8 cellular contexts compared by ENCODE assay signal in genomic region chr2:200964498-200964897, GRCh38. TPM values are rescaled to one million over a fixed set of nuclear protein-coding genes. Genes with fewer than 3 reads are reported as not detected.
A peak's percentile ranks its signal among the peaks of the same experiment; 100 is the strongest.
DNase-seq lines count a peak whose midpoint lies in the region; ATAC-seq and TF ChIP-seq lines count a peak whose summit lies in the region.

No MANE protein-coding gene starts in this region.

- WGBS in GM23248 (ENCODE audit: low coverage in 1 of 2, low lambda C conversion rate in 2 of 2, missing lambda C conversion rate in 2 of 2), 2 experiments = 84 to 87% methylated on average over 6 of the region's 6 CpGs

- H2AFZ ChIP-seq in GM23248 (peak overlapping the region; percentile 97), fibroblast of lung (ENCODE audit: low read length) (no peak overlapping the region)

- H3K4me2 ChIP-seq in GM23248 (ENCODE audit: unreplicated experiment) = peak overlapping the region; percentile 86
- peak overlapping the region; percentile 86 for H3K4me2 ChIP-seq in fibroblast of lung (ENCODE audit: extremely low read depth, insufficient read depth, low read length)

- H3K79me2 ChIP-seq in GM23248 (ENCODE audit: insufficient read depth) (peaks cover 54% of the 10 kb centered on the region), fibroblast of lung (ENCODE audit: control insufficient read depth, insufficient read depth, low read length) (peaks cover 17% of the 10 kb centered on the region)

- H4K20me1 ChIP-seq in GM23248 (ENCODE audit: insufficient read depth) (no peaks in the 10 kb centered on the region), fibroblast of lung (ENCODE audit: control insufficient read depth, extremely low read depth, insufficient read depth, low read length) (no peaks in the 10 kb centered on the region)

- ATAC-seq in gastrocnemius medialis = no peak

- H3K36me3 ChIP-seq in GM23248 (ENCODE audit: low read depth) (no peaks in the 10 kb centered on the region), fibroblast of lung (ENCODE audit: control insufficient read depth, insufficient read depth, low read length) (no peaks in the 10 kb centered on the region), gastrocnemius medialis (no peaks in the 10 kb centered on the region)

- H3K9ac ChIP-seq in GM23248 (peak overlapping the region; percentile 86), fibroblast of lung (ENCODE audit: insufficient read depth, low read length) (no peak overlapping the region)

- no peak for TF ChIP-seq CTCF in fibroblast of lung (conservative IDR thresholded peaks at IDR 0.05 in 1 of 2, IDR thresholded peaks at IDR 0.05 in 1 of 2; ENCODE audit: low read depth in 1 of 2, low read length in 2 of 2)
- no peak for TF ChIP-seq CTCF in gastrocnemius medialis (IDR thresholded peaks at IDR 0.05 in 4 of 5, conservative IDR thresholded peaks at IDR 0.05 in 1 of 5)

- H3K27me3 ChIP-seq in GM23248 (replicated peaks; ENCODE audit: insufficient read depth) (no peaks in the 10 kb centered on the region), fibroblast of lung (ENCODE audit: control insufficient read depth, insufficient read depth, low read length) (no peaks in the 10 kb centered on the region), gastrocnemius medialis (no peaks in the 10 kb centered on the region)

- no peaks in the 10 kb centered on the region for H3K9me2 ChIP-seq in GM23248 (ENCODE audit: insufficient read depth)

- no peak for DNase-seq in GM23248
- DNase-seq in RKO (ENCODE audit: low spot score) = peak; percentile 13
- DNase-seq in fibroblast of lung (ENCODE audit: low read depth in 2 of 2) = no peak
- no peak for DNase-seq in gastrocnemius medialis
- no peak for DNase-seq in NCI-H1048 (lab: John Stamatoyannopoulos, UW)
- DNase-seq in GF-D8 (lab: John Stamatoyannopoulos, UW) = no peak
- no peak for DNase-seq in SKM-1 (lab: John Stamatoyannopoulos, UW; ENCODE audit: unreplicated experiment)
- DNase-seq in mesenteric fat pad (ENCODE audit: low spot score) = no peak

- H3F3A ChIP-seq in GM23248 (ENCODE audit: insufficient read depth) = peaks cover 25% of the 10 kb centered on the region

- intact Hi-C loops in gastrocnemius medialis (cut with DNase I; ENCODE audit: low total_unique reads) = loop anchor here (5.0 kb wide), 1 partner anchor 77 kb away; the partner anchor contains the start of genes NIF3L1 and PPIL3

- no peak overlapping the region for H3K27ac ChIP-seq in GM23248
- no peak overlapping the region for H3K27ac ChIP-seq in fibroblast of lung (ENCODE audit: insufficient read depth, low read length)
- peak overlapping the region in 1 of 4 donors; percentile 85 for H3K27ac ChIP-seq in gastrocnemius medialis

- H3K9me3 ChIP-seq in GM23248 (ENCODE audit: low read depth) = no peaks in the 10 kb centered on the region
- no peaks in the 10 kb centered on the region for H3K9me3 ChIP-seq in fibroblast of lung (ENCODE audit: control insufficient read depth, insufficient read depth, low read depth, low read length)
- no peaks in the 10 kb centered on the region for H3K9me3 ChIP-seq in gastrocnemius medialis

- TF ChIP-seq POLR2A in gastrocnemius medialis (IDR thresholded peaks at IDR 0.05) = no peak

- H3K4me3 ChIP-seq in GM23248 (peak overlapping the region; percentile 97), fibroblast of lung (replicated peaks in 1 of 4; ENCODE audit: control extremely low read depth in 1 of 4, insufficient read depth in 1 of 4, low read depth in 3 of 4, low read length in 4 of 4) (peak overlapping the region; percentile 80 to 92 (median 89)), gastrocnemius medialis (peak overlapping the region; percentile 83 to 93 (median 88))

- peaks cover 32% of the 10 kb centered on the region for H3K4me1 ChIP-seq in GM23248 (ENCODE audit: insufficient read depth)
- H3K4me1 ChIP-seq in fibroblast of lung (ENCODE audit: control insufficient read depth, extremely low read depth, insufficient read depth, low read length) = peaks cover 7% of the 10 kb centered on the region
- H3K4me1 ChIP-seq in gastrocnemius medialis = peaks cover 24 to 26% of the 10 kb centered on the region in 2 donors

- in situ Hi-C loops in GM23248 (cut with MboI) = no loop called here
- in situ Hi-C loops in gastrocnemius medialis (cut with MboI; ENCODE audit: low sequenced_read_pairs in 4 of 4) = loop anchor here in 2 of 4 donors (10.0 to 25.0 kb wide), 2 partner anchors 98 to 210 kb away; partner anchors contain the start of genes HYCC2 (in 2 of the 2) and NDUFB3 (in 2 of the 2)

RNA-seq across cellular contexts. Expression of gene ORC2, which starts 1.0 kb away (rescaled TPM):
- 8.1 and 8.8 TPM in 2 replicates for total RNA-seq in GM23248 (2014; rRNA removed; shearing (Covaris generic))
- polyA plus RNA-seq in GM23248 (2016; fragmentation: Nextera tagmentation; extraction: Ambion mirVana) (5.4 and 8.0 TPM in 2 replicates), fibroblast of lung (5.1 and 5.7 TPM in 2 replicates)
- total RNA-seq in fibroblast of lung (13.6 and 13.9 TPM in 2 replicates), gastrocnemius medialis (10 to 100 TPM in 1 of 4 donors, 1 to 10 TPM in 3; 4.7 to 16.1 (median 6.8) TPM), mesenteric fat pad (25.2 TPM)
- polyA plus RNA-seq in fibroblast of lung (2012) = 9.0 and 9.5 TPM in 2 replicates
- polyA minus RNA-seq in fibroblast of lung (ENCODE audit: low replicate concordance) = 2.0 and 3.3 TPM in 2 replicates
